In genomic region chr7:55065511-55066229, GRCh38 we compare ENCODE assay signal across 8 cellular contexts. TPM values are rescaled to one million over a fixed set of nuclear protein-coding genes. Genes with fewer than 3 reads are reported as not detected.
DNase-seq lines count a peak whose midpoint lies in the region; ATAC-seq lines count a peak whose summit lies in the region.

No MANE protein-coding gene starts in this region.

- no peaks in the 10 kb centered on the region for H3K36me3 Mint-ChIP-seq in activated CD4-positive, alpha-beta T cell treated with anti-CD3 and anti-CD28 coated beads for 36 hours (ENCODE audit: low read depth)
- no peaks in the 10 kb centered on the region for H3K36me3 Mint-ChIP-seq in activated T-helper 1 cell treated with anti-CD3 and anti-CD28 coated beads, Interleukin-12 subunit alpha, Interleukin-12 subunit beta, Interleukin-2, Interleukin-4 antibody, amounts not matched to agents 30 ng/mL and 10 ng/mL and 1 ng/mL, durations not matched to agents 14 hours and 24 hours and 36 hours (ENCODE audit: low read depth)

- no peak overlapping the region for H3K4me3 Mint-ChIP-seq in activated CD4-positive, alpha-beta T cell treated with anti-CD3 and anti-CD28 coated beads for 36 hours
- H3K4me3 Mint-ChIP-seq in activated T-helper 1 cell treated with anti-CD3 and anti-CD28 coated beads, Interleukin-12 subunit alpha, Interleukin-12 subunit beta, Interleukin-2, Interleukin-4 antibody, amounts not matched to agents 30 ng/mL and 10 ng/mL and 1 ng/mL, durations not matched to agents 14 hours and 24 hours and 36 hours: no peak overlapping the region

- intact Hi-C loops in activated CD4-positive, alpha-beta T cell treated with anti-CD3 and anti-CD28 coated beads for 36 hours (cut with DNase I, micrococcal nuclease): no loop called here
- intact Hi-C loops in activated T-helper 1 cell treated with anti-CD3 and anti-CD28 coated beads, Interleukin-12 subunit alpha, Interleukin-12 subunit beta, Interleukin-2, Interleukin-4 antibody, amounts not matched to agents 30 ng/mL and 10 ng/mL and 1 ng/mL, durations not matched to agents 14 hours and 24 hours and 36 hours (cut with micrococcal nuclease): no loop called here

- no peaks in the 10 kb centered on the region for H3K36me3 ChIP-seq in urinary bladder (ENCODE audit: insufficient read depth)

- H3K4me3 ChIP-seq in urinary bladder (ENCODE audit: low read depth, low read length): no peak overlapping the region

- H3K27ac ChIP-seq in urinary bladder (ENCODE audit: low read depth): peak overlapping the region; percentile 43

- POLR2A ChIA-PET in activated CD4-positive, alpha-beta T cell treated with anti-CD3 and anti-CD28 coated beads for 36 hours (lab: Charles Lee): no interaction called here

- peaks cover 44% of the 10 kb centered on the region for H3K27me3 Mint-ChIP-seq in activated CD4-positive, alpha-beta T cell treated with anti-CD3 and anti-CD28 coated beads for 36 hours
- peaks cover 19% of the 10 kb centered on the region for H3K27me3 Mint-ChIP-seq in activated T-helper 1 cell treated with anti-CD3 and anti-CD28 coated beads, Interleukin-12 subunit alpha, Interleukin-12 subunit beta, Interleukin-2, Interleukin-4 antibody, amounts not matched to agents 30 ng/mL and 10 ng/mL and 1 ng/mL, durations not matched to agents 14 hours and 24 hours and 36 hours (ENCODE audit: insufficient read depth)

- no peaks in the 10 kb centered on the region for H3K9me3 Mint-ChIP-seq in activated CD4-positive, alpha-beta T cell treated with anti-CD3 and anti-CD28 coated beads for 36 hours (ENCODE audit: low read depth)
- H3K9me3 Mint-ChIP-seq in activated T-helper 1 cell treated with anti-CD3 and anti-CD28 coated beads, Interleukin-12 subunit alpha, Interleukin-12 subunit beta, Interleukin-2, Interleukin-4 antibody, amounts not matched to agents 30 ng/mL and 10 ng/mL and 1 ng/mL, durations not matched to agents 14 hours and 24 hours and 36 hours: no peaks in the 10 kb centered on the region

- no peak for DNase-seq in activated CD4-positive, alpha-beta T cell treated with anti-CD3 and anti-CD28 coated beads for 36 hours
- no peak for DNase-seq in activated CD4-positive, alpha-beta T cell treated with anti-CD3 and anti-CD28 coated beads, Interleukin-2, amount 50 U/mL, for 1 hour
- peak; percentile 83 for DNase-seq in amniotic stem cell (lab: John Stamatoyannopoulos, UW)
- peak; percentile 95 for DNase-seq in kidney glomerular epithelial cell (lab: John Stamatoyannopoulos, UW)
- no peak for DNase-seq in T-helper 9 cell
- DNase-seq in DMS 273 (lab: John Stamatoyannopoulos, UW; ENCODE audit: unreplicated experiment): no peak
- DNase-seq in activated T-helper 1 cell treated with anti-CD3 and anti-CD28 coated beads, Interleukin-12 subunit alpha, Interleukin-12 subunit beta, Interleukin-2, Interleukin-4 antibody, amounts not matched to agents 30 ng/mL and 10 ng/mL and 1 ng/mL, durations not matched to agents 14 hours and 24 hours and 36 hours (ENCODE audit: low spot score): no peak

- peaks cover 3% of the 10 kb centered on the region for H3K4me1 ChIP-seq in urinary bladder (ENCODE audit: insufficient read depth)

- peak; percentile 74 for ATAC-seq in activated CD4-positive, alpha-beta T cell treated with anti-CD3 and anti-CD28 coated beads for 36 hours

- 26% methylated on average over 10 of the region's 10 CpGs for WGBS in urinary bladder

- CTCF ChIA-PET in activated CD4-positive, alpha-beta T cell treated with anti-CD3 and anti-CD28 coated beads for 36 hours (lab: Charles Lee): no interaction called here

- H3K27ac Mint-ChIP-seq in activated CD4-positive, alpha-beta T cell treated with anti-CD3 and anti-CD28 coated beads for 36 hours: no peak overlapping the region
- H3K27ac Mint-ChIP-seq in activated T-helper 1 cell treated with anti-CD3 and anti-CD28 coated beads, Interleukin-12 subunit alpha, Interleukin-12 subunit beta, Interleukin-2, Interleukin-4 antibody, amounts not matched to agents 30 ng/mL and 10 ng/mL and 1 ng/mL, durations not matched to agents 14 hours and 24 hours and 36 hours: no peak overlapping the region

- peaks cover 5% of the 10 kb centered on the region for H3K4me1 Mint-ChIP-seq in activated CD4-positive, alpha-beta T cell treated with anti-CD3 and anti-CD28 coated beads for 36 hours
- H3K4me1 Mint-ChIP-seq in activated T-helper 1 cell treated with anti-CD3 and anti-CD28 coated beads, Interleukin-12 subunit alpha, Interleukin-12 subunit beta, Interleukin-2, Interleukin-4 antibody, amounts not matched to agents 30 ng/mL and 10 ng/mL and 1 ng/mL, durations not matched to agents 14 hours and 24 hours and 36 hours (ENCODE audit: low read depth): no peaks in the 10 kb centered on the region

RNA-seq across cellular contexts. Expression of gene EGFR, which starts 46.9 kb away (rescaled TPM):
- under 1 TPM in 1 of 2 experiments, not detected in 1; 0.09 TPM for total RNA-seq in activated CD4-positive, alpha-beta T cell treated with anti-CD3 and anti-CD28 coated beads for 36 hours
- 28.2 TPM for total RNA-seq in urinary bladder
- 16.4 TPM for polyA plus RNA-seq in urinary bladder
- total RNA-seq in activated T-helper 1 cell treated with anti-CD3 and anti-CD28 coated beads, Interleukin-12 subunit alpha, Interleukin-12 subunit beta, Interleukin-2, Interleukin-4 antibody, amounts not matched to agents 30 ng/mL and 10 ng/mL and 1 ng/mL, durations not matched to agents 14 hours and 24 hours and 36 hours: 0.10 TPM in 1 of 2 replicates, not detected in the other

Comparison
In these comparisons a context has a peak if more than half of its experiments do, and no peak if none do; other contexts are left out.
1. DNase-seq: peak in amniotic stem cell (single experiment) and kidney glomerular epithelial cell (single experiment); none in activated CD4-positive, alpha-beta T cell treated with anti-CD3 and anti-CD28 coated beads for 36 hours (single experiment), activated CD4-positive, alpha-beta T cell treated with anti-CD3 and anti-CD28 coated beads, Interleukin-2, amount 50 U/mL, for 1 hour (single experiment), T-helper 9 cell (single experiment), DMS 273 (single experiment) and activated T-helper 1 cell treated with anti-CD3 and anti-CD28 coated beads, Interleukin-12 subunit alpha, Interleukin-12 subunit beta, Interleukin-2, Interleukin-4 antibody, amounts not matched to agents 30 ng/mL and 10 ng/mL and 1 ng/mL, durations not matched to agents 14 hours and 24 hours and 36 hours (single experiment).
2. RNA of gene EGFR, which starts 46.9 kb away (total RNA-seq): 28.2 TPM in urinary bladder (single experiment); 0.10 TPM in activated T-helper 1 cell treated with anti-CD3 and anti-CD28 coated beads, Interleukin-12 subunit alpha, Interleukin-12 subunit beta, Interleukin-2, Interleukin-4 antibody, amounts not matched to agents 30 ng/mL and 10 ng/mL and 1 ng/mL, durations not matched to agents 14 hours and 24 hours and 36 hours and 0.09 TPM in activated CD4-positive, alpha-beta T cell treated with anti-CD3 and anti-CD28 coated beads for 36 hours; every median in the first group is over 10 times any median in the second.